Comparison of ENCODE assay signal across 20 cellular contexts in genomic region chr7:66409493-66409892, GRCh38.
DNase-seq lines count a peak whose midpoint lies in the region; ATAC-seq and TF ChIP-seq lines count a peak whose summit lies in the region.
"Had no signal": no experiment of that assay in that cellular context is flagged by ENCODE, and none has a peak within 500 bp of the region (broad histone marks: within the 10 kb centered on the region; RNA-seq: fewer than 3 reads in every experiment).

No MANE protein-coding gene starts in this region.

- no peak for TF ChIP-seq CTCF in MCF 10A (IDR thresholded peaks at IDR 0.05; ENCODE audit: unreplicated experiment)

- peaks cover 4 to 16% (median 10%) of the 10 kb centered on the region in 4 donors for H3K4me1 Mint-ChIP-seq in CD4-positive, alpha-beta memory T cell
- H3K4me1 Mint-ChIP-seq in MCF 10A (ENCODE audit: insufficient read depth, unreplicated experiment), result no peaks in the 10 kb centered on the region

- no peak overlapping the region for H3K4me3 Mint-ChIP-seq in CD4-positive, alpha-beta memory T cell
- H3K4me3 Mint-ChIP-seq in MCF 10A (ENCODE audit: unreplicated experiment), result no peak overlapping the region
- H3K4me3 Mint-ChIP-seq: CD14-positive monocyte had no signal

- POLR2A ChIA-PET in CD4-positive, alpha-beta memory T cell (lab: Charles Lee; ENCODE audit: partially characterized antibody), result no interaction called here
- POLR2A ChIA-PET in MCF 10A (lab: Yijun Ruan, JAX), result interaction anchor here (1.0 kb wide), 1 partner anchor 56 kb away, joined by 3 read pairs; no protein-coding TSS in a partner anchor

- peaks cover 0 to under 1% of the 10 kb centered on the region in 2 donors for H3K36me3 Mint-ChIP-seq in CD4-positive, alpha-beta memory T cell
- H3K36me3 Mint-ChIP-seq in MCF 10A (ENCODE audit: insufficient read depth, unreplicated experiment), result peaks cover 43% of the 10 kb centered on the region
- H3K36me3 Mint-ChIP-seq: CD14-positive monocyte had no signal

- CTCF ChIA-PET in CD4-positive, alpha-beta memory T cell (lab: Charles Lee; ENCODE audit: partially characterized antibody), result no interaction called here
- CTCF ChIA-PET in MCF 10A (lab: Yijun Ruan, JAX), result no interaction called here

- H3K9me3 Mint-ChIP-seq in CD4-positive, alpha-beta memory T cell, result no peaks in the 10 kb centered on the region
- no peaks in the 10 kb centered on the region for H3K9me3 Mint-ChIP-seq in MCF 10A (ENCODE audit: unreplicated experiment)

- peaks cover 12% of the 10 kb centered on the region for H3K4me1 ChIP-seq in CD4-positive, alpha-beta memory T cell (ENCODE audit: insufficient read depth, low read length)

- H3K27me3 Mint-ChIP-seq in CD4-positive, alpha-beta memory T cell, result no peaks in the 10 kb centered on the region
- H3K27me3 Mint-ChIP-seq in MCF 10A (ENCODE audit: insufficient read depth, unreplicated experiment), result no peaks in the 10 kb centered on the region

- no peaks in the 10 kb centered on the region for H3K9me3 ChIP-seq in CD4-positive, alpha-beta memory T cell (ENCODE audit: control insufficient read depth in 1 of 2, low read length in 2 of 2)
- H3K9me3 ChIP-seq: Peyer's patch had no signal

- peak overlapping the region in 4 of 7 donors; percentile 29 to 66 (median 46) for H3K27ac Mint-ChIP-seq in CD4-positive, alpha-beta memory T cell
- no peak overlapping the region for H3K27ac Mint-ChIP-seq in MCF 10A (ENCODE audit: low read depth, unreplicated experiment)

- ATAC-seq in esophagus mucosa (peak; percentile 49), HG02759 (IDR thresholded peaks at IDR 0.05; ENCODE audit: unreplicated experiment) (no peak), HG03108 (IDR thresholded peaks at IDR 0.05; ENCODE audit: unreplicated experiment) (no peak)

- H3K27ac ChIP-seq in CD4-positive, alpha-beta memory T cell (ENCODE audit: low read depth, low read length), result no peak overlapping the region
- H3K27ac ChIP-seq: GM23248, HL-60, Peyer's patch had no signal

- no peaks in the 10 kb centered on the region for H3K36me3 ChIP-seq in CD4-positive, alpha-beta memory T cell (ENCODE audit: insufficient read depth, low read length)

- H3K27me3 ChIP-seq in CD4-positive, alpha-beta memory T cell (ENCODE audit: insufficient read depth, low read length), result no peaks in the 10 kb centered on the region
- H3K27me3 ChIP-seq: Peyer's patch had no signal

- H3K4me3 ChIP-seq in CD4-positive, alpha-beta memory T cell (ENCODE audit: low read length in 2 of 2), result no peak overlapping the region
- H3K4me3 ChIP-seq: GM23248, Peyer's patch had no signal

- DNase-seq in CD4-positive, alpha-beta memory T cell, result no peak
- peak; percentile 22 for DNase-seq in NCI-H226
- DNase-seq in myocyte (ENCODE audit: low read depth), result peak; percentile 40
- no peak for DNase-seq in MCF 10A (ENCODE audit: unreplicated experiment)
- DNase-seq in Kasumi-1 (lab: John Stamatoyannopoulos, UW), result no peak
- DNase-seq: Calu3, DMS79 treated with DMSO at 0.1 percent for 48 hours, GM23248, KG1, MM.1S, NCI-H1105 treated with DMSO at 0.1 percent for 48 hours, NCI-H1930, NCI-H510A treated with DMSO at 0.1 percent for 48 hours, Peyer's patch, SHP77 treated with DMSO at 0.1 percent for 48 hours had no signal

- no TSS peak for BruUV-seq in MCF 10A (replicated peaks; lab: Mats Ljungman, UMichigan)

- intact Hi-C loops in CD4-positive, alpha-beta memory T cell (cut with micrococcal nuclease), result no loop called here
- intact Hi-C loops in MCF 10A (cut with micrococcal nuclease), result no loop called here

Comparison
In these comparisons a context has a peak if more than half of its experiments do, and no peak if none do; other contexts are left out.
1. DNase-seq: peak in NCI-H226 (single experiment) and myocyte (single experiment); none in CD4-positive, alpha-beta memory T cell (0 of 5), MCF 10A (single experiment) and Kasumi-1 (0 of 2).